ENCODE assay signal across 2 cellular contexts in the genomic region with DNA sequence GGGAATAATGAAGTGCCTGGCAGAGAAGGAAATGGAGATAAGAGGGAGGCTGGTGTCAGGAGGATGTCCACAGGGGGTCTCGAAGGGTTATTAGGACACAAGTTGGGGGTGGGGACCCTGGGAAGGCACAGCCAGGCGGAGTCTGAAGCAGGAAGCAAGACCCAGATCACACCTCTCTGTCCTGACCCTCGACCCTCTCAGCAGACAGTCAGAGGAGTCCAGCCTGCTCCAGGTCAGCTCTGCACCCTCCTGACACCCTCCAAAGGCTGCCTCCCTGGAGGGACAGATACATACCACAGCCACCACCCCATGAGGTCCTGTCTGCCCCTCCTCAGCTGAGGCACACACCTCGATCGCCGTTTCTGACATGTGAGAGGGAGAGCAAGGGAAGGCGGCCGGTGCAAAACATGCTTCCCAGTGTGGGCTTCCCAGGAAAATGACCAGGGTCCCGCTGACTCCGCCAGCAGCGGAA.
TF ChIP-seq lines count a peak whose summit lies in the region.

No MANE protein-coding gene starts in this region.

TF ChIP-seq in HEK293, 187 proteins besides CTCF, POLR2A, EP300 and RAD21 (continued from another document):
- TF ChIP-seq ZNF133 (tag by site-specific recombination; IDR thresholded peaks at IDR 0.05), result no peak
- TF ChIP-seq, protein P1, sequence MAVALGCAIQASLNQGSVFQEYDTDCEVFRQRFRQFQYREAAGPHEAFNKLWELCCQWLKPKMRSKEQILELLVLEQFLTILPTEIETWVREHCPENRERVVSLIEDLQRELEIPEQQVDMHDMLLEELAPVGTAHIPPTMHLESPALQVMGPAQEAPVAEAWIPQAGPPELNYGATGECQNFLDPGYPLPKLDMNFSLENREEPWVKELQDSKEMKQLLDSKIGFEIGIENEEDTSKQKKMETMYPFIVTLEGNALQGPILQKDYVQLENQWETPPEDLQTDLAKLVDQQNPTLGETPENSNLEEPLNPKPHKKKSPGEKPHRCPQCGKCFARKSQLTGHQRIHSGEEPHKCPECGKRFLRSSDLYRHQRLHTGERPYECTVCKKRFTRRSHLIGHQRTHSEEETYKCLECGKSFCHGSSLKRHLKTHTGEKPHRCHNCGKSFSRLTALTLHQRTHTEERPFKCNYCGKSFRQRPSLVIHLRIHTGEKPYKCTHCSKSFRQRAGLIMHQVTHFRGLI (tag by site-specific recombination; IDR thresholded peaks at IDR 0.05), result no peak
- peak; percentile 93 for TF ChIP-seq ZNF341 (tag by site-specific recombination; IDR thresholded peaks at IDR 0.05; ENCODE audit: low read depth)
- TF ChIP-seq, protein P2, sequence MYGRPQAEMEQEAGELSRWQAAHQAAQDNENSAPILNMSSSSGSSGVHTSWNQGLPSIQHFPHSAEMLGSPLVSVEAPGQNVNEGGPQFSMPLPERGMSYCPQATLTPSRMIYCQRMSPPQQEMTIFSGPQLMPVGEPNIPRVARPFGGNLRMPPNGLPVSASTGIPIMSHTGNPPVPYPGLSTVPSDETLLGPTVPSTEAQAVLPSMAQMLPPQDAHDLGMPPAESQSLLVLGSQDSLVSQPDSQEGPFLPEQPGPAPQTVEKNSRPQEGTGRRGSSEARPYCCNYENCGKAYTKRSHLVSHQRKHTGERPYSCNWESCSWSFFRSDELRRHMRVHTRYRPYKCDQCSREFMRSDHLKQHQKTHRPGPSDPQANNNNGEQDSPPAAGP (tag by site-specific recombination; IDR thresholded peaks at IDR 0.05), result peak; percentile 27; the same call in 1 of the 2 replicates
- no peak for TF ChIP-seq YY2 (tag by site-specific recombination; IDR thresholded peaks at IDR 0.05)
- TF ChIP-seq ZBTB8A (tag by site-specific recombination; IDR thresholded peaks at IDR 0.05), result peak; percentile 42; the same call in 1 of the 2 replicates
- peak; percentile 87 for TF ChIP-seq ZNF423 (tag by site-specific recombination; IDR thresholded peaks at IDR 0.05)
- TF ChIP-seq ZNF747 (tag by site-specific recombination; IDR thresholded peaks at IDR 0.05), result no peak
- no peak for TF ChIP-seq PRDM1 (tag by site-specific recombination; IDR thresholded peaks at IDR 0.05)
- TF ChIP-seq, protein P3, sequence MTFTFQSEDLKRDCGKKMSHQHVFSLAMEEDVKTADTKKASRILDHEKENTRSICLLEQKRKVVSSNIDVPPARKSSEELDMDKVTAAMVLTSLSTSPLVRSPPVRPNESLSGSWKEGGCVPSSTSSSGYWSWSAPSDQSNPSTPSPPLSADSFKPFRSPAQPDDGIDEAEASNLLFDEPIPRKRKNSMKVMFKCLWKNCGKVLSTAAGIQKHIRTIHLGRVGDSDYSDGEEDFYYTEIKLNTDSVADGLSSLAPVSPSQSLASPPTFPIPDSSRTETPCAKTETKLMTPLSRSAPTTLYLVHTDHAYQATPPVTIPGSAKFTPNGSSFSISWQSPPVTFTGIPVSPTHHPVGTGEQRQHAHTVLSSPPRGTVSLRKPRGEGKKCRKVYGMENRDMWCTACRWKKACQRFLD (tag by site-specific recombination; IDR thresholded peaks at IDR 0.05), result no peak
- peak; percentile 92 for TF ChIP-seq GLIS1 (tag by site-specific recombination; IDR thresholded peaks at IDR 0.05)
- peak; percentile 59 for TF ChIP-seq GLIS2 (tag by site-specific recombination; IDR thresholded peaks at IDR 0.05)
- TF ChIP-seq, protein P4, sequence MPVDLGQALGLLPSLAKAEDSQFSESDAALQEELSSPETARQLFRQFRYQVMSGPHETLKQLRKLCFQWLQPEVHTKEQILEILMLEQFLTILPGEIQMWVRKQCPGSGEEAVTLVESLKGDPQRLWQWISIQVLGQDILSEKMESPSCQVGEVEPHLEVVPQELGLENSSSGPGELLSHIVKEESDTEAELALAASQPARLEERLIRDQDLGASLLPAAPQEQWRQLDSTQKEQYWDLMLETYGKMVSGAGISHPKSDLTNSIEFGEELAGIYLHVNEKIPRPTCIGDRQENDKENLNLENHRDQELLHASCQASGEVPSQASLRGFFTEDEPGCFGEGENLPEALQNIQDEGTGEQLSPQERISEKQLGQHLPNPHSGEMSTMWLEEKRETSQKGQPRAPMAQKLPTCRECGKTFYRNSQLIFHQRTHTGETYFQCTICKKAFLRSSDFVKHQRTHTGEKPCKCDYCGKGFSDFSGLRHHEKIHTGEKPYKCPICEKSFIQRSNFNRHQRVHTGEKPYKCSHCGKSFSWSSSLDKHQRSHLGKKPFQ (tag by site-specific recombination; IDR thresholded peaks at IDR 0.05), result peak; percentile 74
- no peak for TF ChIP-seq ZNF544 (tag by site-specific recombination; IDR thresholded peaks at IDR 0.05)

TF ChIP-seq in WTC11, 78 proteins besides CTCF, POLR2A, EP300 and RAD21 (continued from another document):
- TF ChIP-seq, protein P5, sequence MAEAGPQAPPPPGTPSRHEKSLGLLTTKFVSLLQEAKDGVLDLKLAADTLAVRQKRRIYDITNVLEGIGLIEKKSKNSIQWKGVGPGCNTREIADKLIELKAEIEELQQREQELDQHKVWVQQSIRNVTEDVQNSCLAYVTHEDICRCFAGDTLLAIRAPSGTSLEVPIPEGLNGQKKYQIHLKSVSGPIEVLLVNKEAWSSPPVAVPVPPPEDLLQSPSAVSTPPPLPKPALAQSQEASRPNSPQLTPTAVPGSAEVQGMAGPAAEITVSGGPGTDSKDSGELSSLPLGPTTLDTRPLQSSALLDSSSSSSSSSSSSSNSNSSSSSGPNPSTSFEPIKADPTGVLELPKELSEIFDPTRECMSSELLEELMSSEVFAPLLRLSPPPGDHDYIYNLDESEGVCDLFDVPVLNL (CRISPR knock-in tag; IDR thresholded peaks at IDR 0.05; ENCODE audit: borderline replicate concordance, low read depth), result no peak
- peak; percentile 23 for TF ChIP-seq ZNF423 (CRISPR knock-in tag; IDR thresholded peaks at IDR 0.05)
